16 cellular contexts compared by ENCODE assay signal in the genomic region with DNA sequence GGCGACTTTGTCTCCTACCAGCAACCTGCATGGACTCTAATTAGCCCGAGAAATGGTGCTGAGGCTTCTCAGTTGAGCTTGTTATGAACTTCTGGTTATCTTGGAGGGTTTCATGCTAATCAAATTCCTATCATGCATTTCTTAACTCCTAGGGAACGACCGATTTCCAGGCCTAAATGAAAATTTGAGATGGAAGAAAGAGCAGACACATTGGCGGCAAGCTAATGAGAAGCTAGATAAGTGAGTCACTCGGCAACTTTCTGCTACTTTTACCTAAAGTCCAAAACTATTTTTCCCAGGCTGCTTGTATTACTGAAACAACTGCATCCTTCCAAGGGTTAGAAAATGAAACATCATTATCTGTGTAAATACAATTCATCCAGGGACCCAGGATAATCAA.
DNase-seq lines count a peak whose midpoint lies in the region; ATAC-seq lines count a peak whose summit lies in the region.
"Had no signal": no experiment of that assay in that cellular context is flagged by ENCODE, and none has a peak within 500 bp of the region (broad histone marks: within the 10 kb centered on the region; RNA-seq: fewer than 3 reads in every experiment).

No MANE protein-coding gene starts in this region.

- no peak for ATAC-seq in stimulated activated effector memory CD8-positive, alpha-beta T cell treated with anti-CD3 and anti-CD28 coated beads, Interleukin-12 subunit alpha, Interleukin-12 subunit beta, amount 100 ng/mL, for 72 hours
- no peak for ATAC-seq in GM19467 (IDR thresholded peaks at IDR 0.05; ENCODE audit: unreplicated experiment)

- H3K4me3 Mint-ChIP-seq in activated naive CD4-positive, alpha-beta T cell treated with anti-CD3 and anti-CD28 coated beads, Interleukin-2, amount 10 ng/mL, durations not matched to agents 7 days and 5 days, result no peak overlapping the region
- H3K4me3 Mint-ChIP-seq in stimulated activated effector memory CD8-positive, alpha-beta T cell treated with anti-CD3 and anti-CD28 coated beads, Interleukin-12 subunit alpha, Interleukin-12 subunit beta, amount 100 ng/mL, for 72 hours, result no peak overlapping the region
- no peak overlapping the region for H3K4me3 Mint-ChIP-seq in T-helper 2 cell treated with Interferon-gamma antibody and Interleukin-4, amounts not matched to agents 5 μg/mL and 100 μg/mL, for 36 hours
- H3K4me3 Mint-ChIP-seq: B cell; CD4-positive, CD25-positive, alpha-beta regulatory T cell; CD8-positive, alpha-beta memory T cell had no signal

- H3K9me3 Mint-ChIP-seq in activated naive CD4-positive, alpha-beta T cell treated with anti-CD3 and anti-CD28 coated beads, Interleukin-2, amount 10 ng/mL, durations not matched to agents 7 days and 5 days, result no peaks in the 10 kb centered on the region
- no peaks in the 10 kb centered on the region for H3K9me3 Mint-ChIP-seq in stimulated activated effector memory CD8-positive, alpha-beta T cell treated with anti-CD3 and anti-CD28 coated beads, Interleukin-12 subunit alpha, Interleukin-12 subunit beta, amount 100 ng/mL, for 72 hours
- no peaks in the 10 kb centered on the region for H3K9me3 Mint-ChIP-seq in T-helper 2 cell treated with Interferon-gamma antibody and Interleukin-4, amounts not matched to agents 5 μg/mL and 100 μg/mL, for 36 hours
- H3K9me3 Mint-ChIP-seq: CD4-positive, CD25-positive, alpha-beta regulatory T cell; CD8-positive, alpha-beta memory T cell had no signal

- no peaks in the 10 kb centered on the region for H3K4me1 Mint-ChIP-seq in activated naive CD4-positive, alpha-beta T cell treated with anti-CD3 and anti-CD28 coated beads, Interleukin-2, amount 10 ng/mL, durations not matched to agents 7 days and 5 days
- H3K4me1 Mint-ChIP-seq in stimulated activated effector memory CD8-positive, alpha-beta T cell treated with anti-CD3 and anti-CD28 coated beads, Interleukin-12 subunit alpha, Interleukin-12 subunit beta, amount 100 ng/mL, for 72 hours, result no peaks in the 10 kb centered on the region
- no peaks in the 10 kb centered on the region for H3K4me1 Mint-ChIP-seq in T-helper 2 cell treated with Interferon-gamma antibody and Interleukin-4, amounts not matched to agents 5 μg/mL and 100 μg/mL, for 36 hours (ENCODE audit: low read depth)
- H3K4me1 Mint-ChIP-seq: B cell; CD4-positive, CD25-positive, alpha-beta regulatory T cell; CD8-positive, alpha-beta memory T cell had no signal

- H3K27me3 Mint-ChIP-seq in activated naive CD4-positive, alpha-beta T cell treated with anti-CD3 and anti-CD28 coated beads, Interleukin-2, amount 10 ng/mL, durations not matched to agents 7 days and 5 days, result no peaks in the 10 kb centered on the region
- H3K27me3 Mint-ChIP-seq in T-helper 2 cell treated with Interferon-gamma antibody and Interleukin-4, amounts not matched to agents 5 μg/mL and 100 μg/mL, for 36 hours (ENCODE audit: low read depth), result no peaks in the 10 kb centered on the region
- H3K27me3 Mint-ChIP-seq: B cell; CD4-positive, CD25-positive, alpha-beta regulatory T cell; CD8-positive, alpha-beta memory T cell had no signal

- CTCF ChIA-PET in activated naive CD4-positive, alpha-beta T cell treated with anti-CD3 and anti-CD28 coated beads, Interleukin-2, amount 10 ng/mL, durations not matched to agents 7 days and 5 days (lab: Charles Lee), result no interaction called here

- peaks cover 70% of the 10 kb centered on the region for H3K36me3 Mint-ChIP-seq in activated naive CD4-positive, alpha-beta T cell treated with anti-CD3 and anti-CD28 coated beads, Interleukin-2, amount 10 ng/mL, durations not matched to agents 7 days and 5 days
- H3K36me3 Mint-ChIP-seq in stimulated activated effector memory CD8-positive, alpha-beta T cell treated with anti-CD3 and anti-CD28 coated beads, Interleukin-12 subunit alpha, Interleukin-12 subunit beta, amount 100 ng/mL, for 72 hours, result peaks cover 98% of the 10 kb centered on the region
- H3K36me3 Mint-ChIP-seq in T-helper 2 cell treated with Interferon-gamma antibody and Interleukin-4, amounts not matched to agents 5 μg/mL and 100 μg/mL, for 36 hours (ENCODE audit: low read depth), result peaks cover 64% of the 10 kb centered on the region

- no peak for DNase-seq in activated naive CD4-positive, alpha-beta T cell treated with anti-CD3 and anti-CD28 coated beads, Interleukin-2, amount 10 ng/mL, durations not matched to agents 7 days and 5 days
- DNase-seq in activated naive CD4-positive, alpha-beta T cell treated with Interleukin-2 at 50 U/mL for 16 hours, result no peak
- peak; percentile 85 for DNase-seq in astrocyte of the hippocampus (ENCODE audit: low read depth, low spot score)
- DNase-seq in stimulated activated effector memory CD8-positive, alpha-beta T cell treated with anti-CD3 and anti-CD28 coated beads, Interleukin-12 subunit alpha, Interleukin-12 subunit beta, amount 100 ng/mL, for 72 hours (ENCODE audit: low spot score in 2 of 2), result no peak
- no peak for DNase-seq in T-helper 2 cell treated with Interferon-gamma antibody and Interleukin-4, amounts not matched to agents 5 μg/mL and 100 μg/mL, for 36 hours (ENCODE audit: low spot score)
- DNase-seq in stimulated activated naive CD4-positive, alpha-beta T cell (lab: John Stamatoyannopoulos, UW), result no peak
- DNase-seq: CD4-positive, CD25-positive, alpha-beta regulatory T cell; CD8-positive, alpha-beta memory T cell; DMS 273 treated with DMSO at 0.1 percent for 48 hours; DMS79; GF-D8; GM23248; H7; HCEC 1CT had no signal

- H3K27ac Mint-ChIP-seq in activated naive CD4-positive, alpha-beta T cell treated with anti-CD3 and anti-CD28 coated beads, Interleukin-2, amount 10 ng/mL, durations not matched to agents 7 days and 5 days, result peak overlapping the region; percentile 4
- H3K27ac Mint-ChIP-seq in stimulated activated effector memory CD8-positive, alpha-beta T cell treated with anti-CD3 and anti-CD28 coated beads, Interleukin-12 subunit alpha, Interleukin-12 subunit beta, amount 100 ng/mL, for 72 hours, result peak overlapping the region; percentile 46
- no peak overlapping the region for H3K27ac Mint-ChIP-seq in T-helper 2 cell treated with Interferon-gamma antibody and Interleukin-4, amounts not matched to agents 5 μg/mL and 100 μg/mL, for 36 hours
- H3K27ac Mint-ChIP-seq: B cell had no signal
